Comparison of ENCODE assay signal across 1 cellular context in the genomic region with DNA sequence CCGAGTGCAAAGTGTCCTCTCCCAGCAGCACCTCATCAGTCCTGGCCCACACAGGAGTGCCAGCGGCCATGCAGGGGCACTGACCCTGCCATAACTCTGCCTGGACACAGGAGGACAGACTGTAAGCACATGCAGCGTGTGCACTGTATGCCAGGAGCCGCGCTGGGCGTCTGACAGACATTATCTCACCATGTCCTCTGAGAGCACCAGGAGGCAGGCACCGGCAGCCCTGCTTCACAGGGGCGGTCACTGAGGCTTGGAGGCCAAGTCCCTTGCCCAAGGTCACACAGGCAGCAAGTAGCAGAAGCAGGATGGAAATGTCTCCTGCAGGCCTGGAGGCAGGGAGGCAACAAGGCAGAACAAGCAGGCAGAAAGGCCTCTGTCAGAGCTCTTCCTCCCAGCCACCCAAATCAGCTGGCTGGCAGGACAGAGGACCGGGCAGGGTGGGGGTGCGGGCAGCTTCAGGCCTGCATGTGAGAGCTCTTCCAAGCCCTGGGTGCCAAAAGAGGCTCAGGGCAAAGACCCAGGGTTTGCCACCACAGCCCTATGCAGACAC.
TF ChIP-seq lines count a peak whose summit lies in the region.

No MANE protein-coding gene starts in this region.

TF ChIP-seq in WTC11, 78 proteins besides CTCF, POLR2A, EP300 and RAD21 (continued from another document):
- no peak for TF ChIP-seq KAT7 (CRISPR knock-in tag; IDR thresholded peaks at IDR 0.05; ENCODE audit: borderline replicate concordance)
- TF ChIP-seq, protein P1, sequence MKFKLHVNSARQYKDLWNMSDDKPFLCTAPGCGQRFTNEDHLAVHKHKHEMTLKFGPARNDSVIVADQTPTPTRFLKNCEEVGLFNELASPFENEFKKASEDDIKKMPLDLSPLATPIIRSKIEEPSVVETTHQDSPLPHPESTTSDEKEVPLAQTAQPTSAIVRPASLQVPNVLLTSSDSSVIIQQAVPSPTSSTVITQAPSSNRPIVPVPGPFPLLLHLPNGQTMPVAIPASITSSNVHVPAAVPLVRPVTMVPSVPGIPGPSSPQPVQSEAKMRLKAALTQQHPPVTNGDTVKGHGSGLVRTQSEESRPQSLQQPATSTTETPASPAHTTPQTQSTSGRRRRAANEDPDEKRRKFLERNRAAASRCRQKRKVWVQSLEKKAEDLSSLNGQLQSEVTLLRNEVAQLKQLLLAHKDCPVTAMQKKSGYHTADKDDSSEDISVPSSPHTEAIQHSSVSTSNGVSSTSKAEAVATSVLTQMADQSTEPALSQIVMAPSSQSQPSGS (CRISPR knock-in tag; IDR thresholded peaks at IDR 0.05; ENCODE audit: borderline replicate concordance, low read depth): no peak
